13 cellular contexts compared by ENCODE assay signal in genomic region chr1:246113555-246114095, GRCh38.
DNase-seq lines count a peak whose midpoint lies in the region; ATAC-seq and TF ChIP-seq lines count a peak whose summit lies in the region.
"Had no signal": no experiment of that assay in that cellular context is flagged by ENCODE, and none has a peak within 500 bp of the region (broad histone marks: within the 10 kb centered on the region; RNA-seq: fewer than 3 reads in every experiment).

No MANE protein-coding gene starts in this region.

- no peaks in the 10 kb centered on the region for H3K27me3 Mint-ChIP-seq in glutamatergic neuron (ENCODE audit: unreplicated experiment)
- no peaks in the 10 kb centered on the region for H3K27me3 Mint-ChIP-seq in stimulated activated memory B cell treated with anti-CD40 and anti-IgM and Interleukin-4, amounts not matched to agents 10 μg/mL and 1 μg/mL and 100 μg/mL, for 72 hours

- H3K4me2 ChIP-seq in DOHH2 (ENCODE audit: low read length): 0 out of 2 replicates have a peak overlapping the region, but pooled peaks have one; percentile 11

- TF ChIP-seq CTCF in DOHH2 (IDR thresholded peaks at IDR 0.05; ENCODE audit: low read depth, low read length, poor library complexity, severe bottlenecking): no peak
- no peak for TF ChIP-seq CTCF in VCaP (conservative IDR thresholded peaks at IDR 0.05)
- TF ChIP-seq CTCF in glutamatergic neuron (IDR thresholded peaks at IDR 0.05; ENCODE audit: partially characterized antibody, unreplicated experiment): no peak

- H3K4me1 Mint-ChIP-seq in glutamatergic neuron (ENCODE audit: low read depth, unreplicated experiment): no peaks in the 10 kb centered on the region
- peaks cover 7% of the 10 kb centered on the region for H3K4me1 Mint-ChIP-seq in stimulated activated memory B cell treated with anti-CD40 and anti-IgM and Interleukin-4, amounts not matched to agents 10 μg/mL and 1 μg/mL and 100 μg/mL, for 72 hours

- H3K27ac ChIP-seq in DOHH2 (ENCODE audit: low read depth, low read length) (no peak overlapping the region), VCaP (peak overlapping the region; percentile 46)
- H3K27ac ChIP-seq: tibial nerve had no signal

- no peak overlapping the region for H3K4me3 ChIP-seq in DOHH2 (ENCODE audit: low read length)
- H3K4me3 ChIP-seq: tibial nerve had no signal

- H3K9me3 ChIP-seq in DOHH2 (ENCODE audit: control insufficient read depth, insufficient read depth, low read length): no peaks in the 10 kb centered on the region; the same call in 1 of the 2 replicates
- H3K9me3 ChIP-seq: tibial nerve had no signal

- no peak overlapping the region for H3K27ac Mint-ChIP-seq in glutamatergic neuron (ENCODE audit: unreplicated experiment)
- H3K27ac Mint-ChIP-seq in stimulated activated memory B cell treated with anti-CD40 and anti-IgM and Interleukin-4, amounts not matched to agents 10 μg/mL and 1 μg/mL and 100 μg/mL, for 72 hours: no peak overlapping the region

- H4K20me1 ChIP-seq in DOHH2 (ENCODE audit: control insufficient read depth, insufficient read depth, low read depth, low read length): no peaks in the 10 kb centered on the region

- no peaks in the 10 kb centered on the region for H3K36me3 Mint-ChIP-seq in glutamatergic neuron (ENCODE audit: unreplicated experiment)
- peaks cover 47% of the 10 kb centered on the region for H3K36me3 Mint-ChIP-seq in stimulated activated memory B cell treated with anti-CD40 and anti-IgM and Interleukin-4, amounts not matched to agents 10 μg/mL and 1 μg/mL and 100 μg/mL, for 72 hours

- no peaks in the 10 kb centered on the region for H3K9me3 Mint-ChIP-seq in glutamatergic neuron (ENCODE audit: unreplicated experiment)
- peaks cover 5% of the 10 kb centered on the region for H3K9me3 Mint-ChIP-seq in stimulated activated memory B cell treated with anti-CD40 and anti-IgM and Interleukin-4, amounts not matched to agents 10 μg/mL and 1 μg/mL and 100 μg/mL, for 72 hours

- H3K27me3 ChIP-seq in DOHH2 (ENCODE audit: control insufficient read depth, low read length): no peaks in the 10 kb centered on the region
- H3K27me3 ChIP-seq: tibial nerve had no signal

- H3K79me2 ChIP-seq in DOHH2 (ENCODE audit: control insufficient read depth, low read length): no peaks in the 10 kb centered on the region

- 0 out of 2 replicates have a peak, but pooled peaks cover 3% of the 10 kb centered on the region for H3F3A ChIP-seq in DOHH2 (ENCODE audit: control insufficient read depth, insufficient read depth)

- peak; percentile 62 for DNase-seq in NCI-H2029 treated with DMSO at 0.1 percent for 48 hours (lab: John Stamatoyannopoulos, UW)
- peak; percentile 94 to 96 for DNase-seq in lung microvascular endothelial cell (ENCODE audit: low read depth in 2 of 2)
- DNase-seq in glutamatergic neuron: no peak
- no peak for DNase-seq in GM19240 (ENCODE audit: insufficient read length, low spot score)
- DNase-seq in SW480 (ENCODE audit: low spot score): no peak
- DNase-seq: head of caudate nucleus; NCI-H1417 treated with DMSO at 0.1 percent for 48 hours; occipital lobe; stimulated activated CD4-positive, alpha-beta T cell treated with anti-CD3 and anti-CD28 coated beads, Interleukin-12 subunit alpha, Interleukin-12 subunit beta, amount 100 ng/mL, for 4 hours had no signal

- no peak overlapping the region for H3K4me3 Mint-ChIP-seq in glutamatergic neuron (ENCODE audit: unreplicated experiment)
- no peak overlapping the region for H3K4me3 Mint-ChIP-seq in stimulated activated memory B cell treated with anti-CD40 and anti-IgM and Interleukin-4, amounts not matched to agents 10 μg/mL and 1 μg/mL and 100 μg/mL, for 72 hours

- no peak for ATAC-seq in stimulated activated memory B cell treated with anti-CD40 and anti-IgM and Interleukin-4, amounts not matched to agents 10 μg/mL and 1 μg/mL and 100 μg/mL, for 72 hours

- peaks cover 30% of the 10 kb centered on the region for H3K4me1 ChIP-seq in DOHH2 (ENCODE audit: control insufficient read depth, low read length)

- H3K36me3 ChIP-seq in DOHH2 (ENCODE audit: control insufficient read depth, low read length): no peaks in the 10 kb centered on the region
- H3K36me3 ChIP-seq: tibial nerve had no signal

- H3K9me2 ChIP-seq in DOHH2 (replicated peaks; ENCODE audit: control insufficient read depth, low read length): no peaks in the 10 kb centered on the region

Comparison
In these comparisons a context has a peak if more than half of its experiments do, and no peak if none do; other contexts are left out.
1. DNase-seq: peak in NCI-H2029 treated with DMSO at 0.1 percent for 48 hours (single experiment) and lung microvascular endothelial cell (2 of 2); none in glutamatergic neuron (single experiment), GM19240 (single experiment) and SW480 (single experiment).